Comparison of ENCODE assay signal across 13 cellular contexts in genomic region chr10:373015-373414, GRCh38.
DNase-seq lines count a peak whose midpoint lies in the region; ATAC-seq and TF ChIP-seq lines count a peak whose summit lies in the region.
"Had no signal": no experiment of that assay in that cellular context is flagged by ENCODE, and none has a peak within 500 bp of the region (broad histone marks: within the 10 kb centered on the region; RNA-seq: fewer than 3 reads in every experiment).

No MANE protein-coding gene starts in this region.

- DNase-seq in AG10803 (ENCODE audit: low read depth): peak; percentile 37
- peak; percentile 57 for DNase-seq in hepatocyte (ENCODE audit: low spot score)
- DNase-seq in posterior vena cava (ENCODE audit: low spot score): peak; percentile 73
- DNase-seq in GM13976 (ENCODE audit: low spot score): no peak
- no peak for DNase-seq in stimulated activated CD4-positive, alpha-beta T cell treated with anti-CD3 and anti-CD28 coated beads, Interleukin-4, amount 100 ng/mL, for 24 hours
- DNase-seq: activated T-cell treated with anti-CD3 and anti-CD28 coated beads, Interleukin-2, amount 50 U/mL, for 48 hours; erythroblast; MM.1S; Right ventricle myocardium superior; testis had no signal

- H2AFZ ChIP-seq in hepatocyte: no peak overlapping the region

- intact Hi-C loops in posterior vena cava (cut with DNase I): no loop called here

- peaks cover 66% of the 10 kb centered on the region for H3K4me1 ChIP-seq in hepatocyte (ENCODE audit: insufficient read depth)
- H3K4me1 ChIP-seq: testis had no signal

- H3K27me3 ChIP-seq in hepatocyte: no peaks in the 10 kb centered on the region
- H3K27me3 ChIP-seq: testis had no signal

- no peaks in the 10 kb centered on the region for H3K79me2 ChIP-seq in hepatocyte

- 46% methylated on average over 4 of the region's 4 CpGs for WGBS in hepatocyte (ENCODE audit: low lambda C conversion rate, missing lambda C conversion rate)

- ATAC-seq in HG03432 (IDR thresholded peaks at IDR 0.05; ENCODE audit: unreplicated experiment) (no peak), GM19395 (IDR thresholded peaks at IDR 0.05; ENCODE audit: unreplicated experiment) (no peak)

- in situ Hi-C loops in GM13976 (cut with MboI; ENCODE audit: low sequenced_read_pairs, unreplicated experiment): no loop called here

- TF ChIP-seq CTCF in AG10803 (conservative IDR thresholded peaks at IDR 0.05; ENCODE audit: low read length) (no peak), VCaP (conservative IDR thresholded peaks at IDR 0.05) (no peak), hepatocyte (IDR thresholded peaks at IDR 0.05; ENCODE audit: poor library complexity) (no peak), GM13976 (IDR thresholded peaks at IDR 0.05; ENCODE audit: borderline replicate concordance, control extremely low read depth, extremely low read depth, insufficient read depth, missing control alignments) (no peak)

- no peaks in the 10 kb centered on the region for H3K9me2 ChIP-seq in hepatocyte (replicated peaks; ENCODE audit: insufficient read depth)

- H3K27ac ChIP-seq in VCaP (peak overlapping the region; percentile 29; the same call in 1 of the 2 replicates), hepatocyte (peak overlapping the region; percentile 92)

- no peak overlapping the region for H3K4me3 ChIP-seq in AG10803 (ENCODE audit: low read length)
- H3K4me3 ChIP-seq in hepatocyte: no peak overlapping the region
- H3K4me3 ChIP-seq: testis had no signal

- H4K20me1 ChIP-seq in hepatocyte (ENCODE audit: insufficient read depth, poor library complexity, severe bottlenecking): no peaks in the 10 kb centered on the region

- H3K4me2 ChIP-seq in hepatocyte: peak overlapping the region; percentile 56

- H3K9me3 ChIP-seq in hepatocyte (ENCODE audit: low read depth): no peaks in the 10 kb centered on the region
- H3K9me3 ChIP-seq: testis had no signal

- H3K36me3 ChIP-seq in hepatocyte (replicated peaks; ENCODE audit: insufficient read depth, low read depth): no peaks in the 10 kb centered on the region

Comparison
In these comparisons a context has a peak if more than half of its experiments do, and no peak if none do; other contexts are left out.
1. DNase-seq: peak in AG10803 (single experiment), hepatocyte (single experiment) and posterior vena cava (single experiment); none in GM13976 (single experiment) and stimulated activated CD4-positive, alpha-beta T cell treated with anti-CD3 and anti-CD28 coated beads, Interleukin-4, amount 100 ng/mL, for 24 hours (single experiment).